ENCODE assay signal across 8 cellular contexts in the genomic region with DNA sequence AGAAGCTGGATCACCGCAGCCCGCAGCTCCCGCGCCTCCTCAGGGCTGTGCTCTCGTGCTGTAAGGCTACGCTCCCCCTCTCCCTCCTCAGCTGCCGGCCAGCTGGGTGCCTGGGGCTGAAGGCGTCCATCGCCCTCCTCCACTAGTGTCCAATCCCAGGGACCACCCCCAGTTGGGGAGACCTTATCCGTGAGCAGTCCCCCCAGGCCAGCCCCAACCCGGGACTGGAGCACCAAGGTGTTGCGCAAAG. TPM values are rescaled to one million over a fixed set of nuclear protein-coding genes. Genes with fewer than 3 reads are reported as not detected.
A peak's percentile ranks its signal among the peaks of the same experiment; 100 is the strongest.
DNase-seq lines count a peak whose midpoint lies in the region; ATAC-seq and TF ChIP-seq lines count a peak whose summit lies in the region.

No MANE protein-coding gene starts in this region.

- H3K4me1 ChIP-seq in DND-41 (ENCODE audit: insufficient read depth, low read length) = peaks cover 26% of the 10 kb centered on the region
- H3K4me1 ChIP-seq in Peyer's patch = peaks cover 0 to 19% (median 11%) of the 10 kb centered on the region in 4 donors
- peaks cover 46 to 90% (median 59%) of the 10 kb centered on the region in 3 donors for H3K4me1 ChIP-seq in esophagus squamous epithelium
- peaks cover 20% of the 10 kb centered on the region for H3K4me1 ChIP-seq in psoas muscle

- intact Hi-C loops in esophagus squamous epithelium (cut with DNase I) = loop anchor here (10.0 kb wide), 1 partner anchor 65 kb away; a partner anchor contains a TSS
- intact Hi-C loops in psoas muscle (cut with DNase I) = loop anchor here in 1 of 2 donors (5.0 kb wide), 1 partner anchor 208 kb away; no protein-coding TSS in a partner anchor

- H3K4me2 ChIP-seq in DND-41 (ENCODE audit: insufficient read depth, low read length) = peak overlapping the region; percentile 97

- ATAC-seq in DND-41 (ENCODE audit: insufficient read depth, low read depth) (no peak), psoas muscle (no peak), HG03342 (IDR thresholded peaks at IDR 0.05; ENCODE audit: unreplicated experiment) (no peak), GM21737 (IDR thresholded peaks at IDR 0.05; ENCODE audit: unreplicated experiment) (no peak), GM19463 (IDR thresholded peaks at IDR 0.05; ENCODE audit: unreplicated experiment) (no peak)

- no CpG with 5 or more reads among the region's 12 CpGs for WGBS in esophagus squamous epithelium, 2 donors
- WGBS in psoas muscle, 3 donors = 83 to 88% (median 84%) methylated on average over 9 to 12 of the region's 12 CpGs

- DNase-seq in DND-41 (no peak), Peyer's patch (no peak), esophagus squamous epithelium (lab: John Stamatoyannopoulos, UW) (no peak), psoas muscle (no peak), NCI-H510A (lab: John Stamatoyannopoulos, UW) (no peak)

- H3K27ac ChIP-seq in DND-41 (ENCODE audit: low read length) = peak overlapping the region; percentile 28; the same call in 1 of the 2 replicates
- H3K27ac ChIP-seq in Peyer's patch = peak overlapping the region in 3 of 4 donors; percentile 88 to 92 (median 90)
- peak overlapping the region; percentile 88 to 95 (median 91) for H3K27ac ChIP-seq in esophagus squamous epithelium
- H3K27ac ChIP-seq in psoas muscle = no peak overlapping the region

- no peak for TF ChIP-seq POLR2A in Peyer's patch (IDR thresholded peaks at IDR 0.05)
- no peak for TF ChIP-seq POLR2A in esophagus squamous epithelium (IDR thresholded peaks at IDR 0.05)

- H3K4me3 ChIP-seq in DND-41 (ENCODE audit: low read depth in 1 of 2, low read length in 2 of 2) (peak overlapping the region; percentile 84 to 97; a peak in 3 of 4 replicates), Peyer's patch (peak overlapping the region; percentile 86 to 96 (median 94)), esophagus squamous epithelium (peak overlapping the region; percentile 79 to 100 (median 82)), psoas muscle (peak overlapping the region; percentile 96)

- H3K9ac ChIP-seq in DND-41 (ENCODE audit: low read depth, low read length) = peak overlapping the region; percentile 93

- no peaks in the 10 kb centered on the region for H3K9me3 ChIP-seq in DND-41 (ENCODE audit: insufficient read depth, low read length, severe bottlenecking)
- no peaks in the 10 kb centered on the region for H3K9me3 ChIP-seq in Peyer's patch
- no peaks in the 10 kb centered on the region for H3K9me3 ChIP-seq in esophagus squamous epithelium
- no peaks in the 10 kb centered on the region for H3K9me3 ChIP-seq in psoas muscle

- H4K20me1 ChIP-seq in DND-41 (ENCODE audit: insufficient read depth, low read length) = peaks cover 40% of the 10 kb centered on the region

- no peak overlapping the region for H2AFZ ChIP-seq in DND-41 (ENCODE audit: low read depth, low read length)

- peaks cover 32% of the 10 kb centered on the region for H3K36me3 ChIP-seq in DND-41 (ENCODE audit: insufficient read depth, low read length)
- H3K36me3 ChIP-seq in Peyer's patch = peaks cover 0 to 22% (median 0%) of the 10 kb centered on the region in 3 donors
- H3K36me3 ChIP-seq in esophagus squamous epithelium = peaks cover 16 to 33% (median 23%) of the 10 kb centered on the region in 3 donors
- H3K36me3 ChIP-seq in psoas muscle (ENCODE audit: insufficient read depth in 1 of 2, low read depth in 1 of 2) = peaks cover 0 to 33% of the 10 kb centered on the region in 2 donors

- H3K27me3 ChIP-seq in DND-41 (ENCODE audit: insufficient read depth, low read length, poor library complexity) (no peaks in the 10 kb centered on the region), Peyer's patch (no peaks in the 10 kb centered on the region), esophagus squamous epithelium (peaks cover 0 to 1% (median 0%) of the 10 kb centered on the region in 4 donors), psoas muscle (ENCODE audit: insufficient read depth in 3 of 3, low read length in 2 of 3) (peaks cover 0 to 1% (median 0%) of the 10 kb centered on the region in 3 donors)

- H3K79me2 ChIP-seq in DND-41 (ENCODE audit: insufficient read depth, low read length) = peaks cover 19% of the 10 kb centered on the region

- TF ChIP-seq CTCF in DND-41 (IDR thresholded peaks at IDR 0.05; ENCODE audit: borderline replicate concordance, extremely low read depth, low read length, poor library complexity, severe bottlenecking) (no peak), Peyer's patch (IDR thresholded peaks at IDR 0.05) (no peak), esophagus squamous epithelium (IDR thresholded peaks at IDR 0.05) (no peak), psoas muscle (IDR thresholded peaks at IDR 0.05) (no peak)

RNA-seq across cellular contexts. Expression of a gene that starts 1.2 kb away (rescaled TPM):
- total RNA-seq in Peyer's patch (10 to 100 TPM; 14.9 to 35.8 (median 35.0) TPM), esophagus squamous epithelium (10 to 100 TPM; 16.4 to 38.5 (median 23.3) TPM), psoas muscle (10 to 100 TPM in 2 of 4 donors, 1 to 10 TPM in 2; 8.8 to 16.3 (median 12.7) TPM)
- 10 to 100 TPM in 1 of 3 donors, 1 to 10 TPM in 2; 6.1 to 20.5 (median 6.4) TPM for polyA plus RNA-seq in psoas muscle

RNA-seq across cellular contexts. Expression of a gene that starts 7.3 kb away (rescaled TPM):
- total RNA-seq in Peyer's patch (10 to 100 TPM; 14.9 to 33.2 (median 29.8) TPM), esophagus squamous epithelium (10 to 100 TPM; 26.5 to 90.9 (median 55.3) TPM), psoas muscle (not detected)
- polyA plus RNA-seq in psoas muscle = under 1 TPM in 1 of 3 donors, not detected in 2; 0.01 TPM

RNA-seq across cellular contexts. Expression of a gene that starts 54.2 kb away (rescaled TPM):
- 1 to 10 TPM in 3 of 4 donors, not detected in 1; 1.7 to 6.7 (median 6.4) TPM for total RNA-seq in Peyer's patch
- total RNA-seq in esophagus squamous epithelium = under 1 TPM in 1 of 4 donors, not detected in 3; 0.38 TPM
- total RNA-seq in psoas muscle = not detected
- under 1 TPM in 2 of 3 donors, not detected in 1; 0.05 to 0.20 TPM for polyA plus RNA-seq in psoas muscle

RNA-seq across cellular contexts. Expression of a gene that starts 59.0 kb away (rescaled TPM):
- total RNA-seq in Peyer's patch (10 to 100 TPM; 27.2 to 98.2 (median 35.4) TPM), esophagus squamous epithelium (10 to 100 TPM; 39.9 to 59.5 (median 50.8) TPM), psoas muscle (10 to 100 TPM; 17.5 to 38.4 (median 28.1) TPM)
- 10 to 100 TPM; 39.3 to 62.3 (median 47.1) TPM for polyA plus RNA-seq in psoas muscle

Comparison
In these comparisons a context has a peak if more than half of its experiments do, and no peak if none do; other contexts are left out.
1. RNA of a gene that starts 7.3 kb away (total RNA-seq): 26.5 to 90.9 TPM in esophagus squamous epithelium and 14.9 to 33.2 TPM in Peyer's patch; not detected in psoas muscle; every median in the first group is over 10 times any median in the second.
2. Peak in every context shown above with its lines, with median percentiles within 50 percentile points of each other: H3K4me3 ChIP-seq.